Comparison of ENCODE assay signal across 11 cellular contexts in genomic region chr12:116384629-116385485, GRCh38.
DNase-seq lines count a peak whose midpoint lies in the region; TF ChIP-seq lines count a peak whose summit lies in the region.
"Had no signal": no experiment of that assay in that cellular context is flagged by ENCODE, and none has a peak within 500 bp of the region (broad histone marks: within the 10 kb centered on the region; RNA-seq: fewer than 3 reads in every experiment).

No MANE protein-coding gene starts in this region.

- H3K27ac Mint-ChIP-seq in progenitor cell of endocrine pancreas: peak overlapping the region; percentile 49
- H3K27ac Mint-ChIP-seq: activated T-helper 2 cell treated with anti-CD3 and anti-CD28 coated beads, Interferon-gamma antibody, Interleukin-2, Interleukin-4, amounts not matched to agents 10 μg/mL and 5 μg/mL and 100 μg/mL, durations not matched to agents 14 hours and 24 hours and 36 hours had no signal

- H3K27me3 Mint-ChIP-seq in progenitor cell of endocrine pancreas: peaks cover 16% of the 10 kb centered on the region

- DNase-seq in DMS153 (lab: John Stamatoyannopoulos, UW) (peak; percentile 52), DMS153 treated with DMSO at 0.1 percent for 48 hours (lab: John Stamatoyannopoulos, UW; ENCODE audit: unreplicated experiment) (no peak), NCI-H2029 (lab: John Stamatoyannopoulos, UW) (peak; percentile 65), astrocyte of the spinal cord (ENCODE audit: low read depth, low spot score) (peak; percentile 67), progenitor cell of endocrine pancreas (ENCODE audit: low spot score, unreplicated experiment) (no peak), GM19238 (ENCODE audit: insufficient read length, low spot score) (no peak), D341Med (ENCODE audit: low spot score) (no peak), NCI-H2171 treated with DMSO at 0.1 percent for 48 hours (lab: John Stamatoyannopoulos, UW) (no peak)
- DNase-seq: 8988T, occipital lobe had no signal

- peaks cover 2% of the 10 kb centered on the region for H3K36me3 Mint-ChIP-seq in progenitor cell of endocrine pancreas (ENCODE audit: insufficient read depth)

- peaks cover 25% of the 10 kb centered on the region for H3K4me1 Mint-ChIP-seq in progenitor cell of endocrine pancreas (ENCODE audit: low read depth)

- H3K4me3 ChIP-seq in astrocyte of the spinal cord (ENCODE audit: low read depth, low read length): no peak overlapping the region

- H3K4me3 Mint-ChIP-seq in progenitor cell of endocrine pancreas (ENCODE audit: low read depth): no peak overlapping the region

- in situ Hi-C loops in astrocyte of the spinal cord (cut with HindIII; ENCODE audit: low sequenced_read_pairs): no loop called here

- peaks cover 3% of the 10 kb centered on the region for H3K9me3 Mint-ChIP-seq in progenitor cell of endocrine pancreas (ENCODE audit: low read depth)
- H3K9me3 Mint-ChIP-seq: activated T-helper 2 cell treated with anti-CD3 and anti-CD28 coated beads, Interferon-gamma antibody, Interleukin-2, Interleukin-4, amounts not matched to agents 10 μg/mL and 5 μg/mL and 100 μg/mL, durations not matched to agents 14 hours and 24 hours and 36 hours had no signal

- no peak for TF ChIP-seq CTCF in astrocyte of the spinal cord (IDR thresholded peaks at IDR 0.05; ENCODE audit: low read depth, low read length)
- no peak for TF ChIP-seq CTCF in progenitor cell of endocrine pancreas (IDR thresholded peaks at IDR 0.05; ENCODE audit: unreplicated experiment)

Comparison
In these comparisons a context has a peak if more than half of its experiments do, and no peak if none do; other contexts are left out.
1. DNase-seq: peak in DMS153 (single experiment), NCI-H2029 (single experiment) and astrocyte of the spinal cord (single experiment); none in DMS153 treated with DMSO at 0.1 percent for 48 hours (single experiment), progenitor cell of endocrine pancreas (single experiment), GM19238 (single experiment), D341Med (single experiment) and NCI-H2171 treated with DMSO at 0.1 percent for 48 hours (single experiment).